In the genomic region with DNA sequence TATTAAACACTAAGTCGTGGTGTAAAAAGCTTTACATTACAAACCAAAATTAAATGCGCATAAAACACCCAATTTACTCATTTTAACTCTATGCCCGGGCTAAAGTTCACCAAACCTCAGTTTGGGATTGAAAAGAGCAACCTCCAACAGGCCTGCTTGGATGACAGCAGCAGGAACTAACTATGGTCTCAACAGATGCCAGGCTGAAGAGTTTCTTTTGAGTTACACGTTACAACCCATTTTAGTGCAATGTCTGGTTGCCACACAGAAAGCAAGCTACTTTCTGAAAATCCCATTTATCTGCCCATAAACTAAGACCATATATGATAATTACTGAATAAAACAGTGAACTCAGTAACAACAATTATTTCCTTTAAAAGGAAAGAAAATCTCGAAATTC, we compare ENCODE assay signal across 7 cellular contexts. TPM values are rescaled to one million over a fixed set of nuclear protein-coding genes. Genes with fewer than 3 reads are reported as not detected.
DNase-seq lines count a peak whose midpoint lies in the region; ATAC-seq and TF ChIP-seq lines count a peak whose summit lies in the region.

No MANE protein-coding gene starts in this region.

- H3K27me3 ChIP-seq in skeletal muscle satellite cell (ENCODE audit: control insufficient read depth, insufficient read depth, low read length), result peaks cover 14% of the 10 kb centered on the region

- H3K4me3 ChIP-seq in HEK293 (ENCODE audit: low read depth, low read length) (peak overlapping the region; percentile 72; the same call in 1 of the 2 replicates), SK-N-MC (peak overlapping the region; percentile 81), skeletal muscle satellite cell (ENCODE audit: low read length) (peak overlapping the region; percentile 73)

- H3K4me1 Mint-ChIP-seq in glutamatergic neuron (ENCODE audit: low read depth, unreplicated experiment), result peaks cover 39% of the 10 kb centered on the region

- TF ChIP-seq CTCF in HEK293 (tag by site-specific recombination; IDR thresholded peaks at IDR 0.05) (no peak), glutamatergic neuron (IDR thresholded peaks at IDR 0.05; ENCODE audit: partially characterized antibody, unreplicated experiment) (no peak)

- no peak for ATAC-seq in HG03039 (IDR thresholded peaks at IDR 0.05; ENCODE audit: unreplicated experiment)
- ATAC-seq in GM21526 (IDR thresholded peaks at IDR 0.05; ENCODE audit: low FRiP score, unreplicated experiment), result no peak

- peaks cover 8% of the 10 kb centered on the region for H3K27me3 Mint-ChIP-seq in glutamatergic neuron (ENCODE audit: unreplicated experiment)

- H3K9me3 ChIP-seq in HEK293 (ENCODE audit: control insufficient read depth, insufficient read depth, low read depth, low read length), result no peaks in the 10 kb centered on the region
- no peaks in the 10 kb centered on the region for H3K9me3 ChIP-seq in SK-N-MC (ENCODE audit: low read depth, low read length)
- no peaks in the 10 kb centered on the region for H3K9me3 ChIP-seq in skeletal muscle satellite cell (replicated peaks; ENCODE audit: low read length)

- H3K4me2 ChIP-seq in skeletal muscle satellite cell (ENCODE audit: low read length), result peak overlapping the region; percentile 96

- H3K4me3 Mint-ChIP-seq in glutamatergic neuron (ENCODE audit: unreplicated experiment), result peak overlapping the region; percentile 88

- no peaks in the 10 kb centered on the region for H3K36me3 Mint-ChIP-seq in glutamatergic neuron (ENCODE audit: unreplicated experiment)

- peaks cover 17% of the 10 kb centered on the region for H3K9me3 Mint-ChIP-seq in glutamatergic neuron (ENCODE audit: unreplicated experiment)

- no peak for DNase-seq in SK-N-MC (ENCODE audit: low read depth, low spot score)
- DNase-seq in glutamatergic neuron, result no peak
- no peak for DNase-seq in cerebellar nuclear complex (lab: John Stamatoyannopoulos, UW)

- H3K9ac ChIP-seq in SK-N-MC (ENCODE audit: insufficient read length), result peak overlapping the region; percentile 37
- peak overlapping the region; percentile 74 for H3K9ac ChIP-seq in skeletal muscle satellite cell (ENCODE audit: low read depth, low read length)

- peaks cover 14% of the 10 kb centered on the region for H3K4me1 ChIP-seq in HEK293 (ENCODE audit: control insufficient read depth, insufficient read depth, low read length)
- peaks cover 3% of the 10 kb centered on the region for H3K4me1 ChIP-seq in skeletal muscle satellite cell (ENCODE audit: control insufficient read depth, insufficient read depth, low read length)

- CTCF ChIA-PET in HEK293 (lab: Yijun Ruan, JAX), result interaction anchor here (0.6 to 1.6 kb wide), 2 partner anchors 21 to 485 kb away, joined by 3 to 4 read pairs; no protein-coding TSS in a partner anchor

- H3K27ac ChIP-seq in HEK293 (ENCODE audit: extremely low read depth, low read depth, low read length) (no peak overlapping the region; the same call in 1 of the 2 replicates), SK-N-MC (peak overlapping the region; percentile 89)

- H3K36me3 ChIP-seq in HEK293 (ENCODE audit: control insufficient read depth in 2 of 2, insufficient read depth in 1 of 2, low read length in 2 of 2) (peaks cover 0 to 3% of the 10 kb centered on the region in 2 experiments; a peak in 1 of 3 replicates), SK-N-MC (ENCODE audit: insufficient read depth, low read length) (no peaks in the 10 kb centered on the region), skeletal muscle satellite cell (ENCODE audit: insufficient read depth, low read length) (no peaks in the 10 kb centered on the region)

- POLR2A ChIA-PET in HEK293 (lab: Yijun Ruan, JAX), result no interaction called here

- peak overlapping the region; percentile 96 for H3K27ac Mint-ChIP-seq in glutamatergic neuron (ENCODE audit: unreplicated experiment)

TF ChIP-seq in HEK293, 187 proteins besides CTCF, POLR2A, EP300 and RAD21:
- no peak for TF ChIP-seq ZNF677 (tag by site-specific recombination; IDR thresholded peaks at IDR 0.05)
- TF ChIP-seq IKZF3 (tag by site-specific recombination; IDR thresholded peaks at IDR 0.05), result no peak
- TF ChIP-seq PRDM1 (tag by site-specific recombination; IDR thresholded peaks at IDR 0.05), result no peak
- no peak for TF ChIP-seq ZNF391 (tag by site-specific recombination; IDR thresholded peaks at IDR 0.05; ENCODE audit: borderline replicate concordance, low read depth)
- TF ChIP-seq, protein P1, sequence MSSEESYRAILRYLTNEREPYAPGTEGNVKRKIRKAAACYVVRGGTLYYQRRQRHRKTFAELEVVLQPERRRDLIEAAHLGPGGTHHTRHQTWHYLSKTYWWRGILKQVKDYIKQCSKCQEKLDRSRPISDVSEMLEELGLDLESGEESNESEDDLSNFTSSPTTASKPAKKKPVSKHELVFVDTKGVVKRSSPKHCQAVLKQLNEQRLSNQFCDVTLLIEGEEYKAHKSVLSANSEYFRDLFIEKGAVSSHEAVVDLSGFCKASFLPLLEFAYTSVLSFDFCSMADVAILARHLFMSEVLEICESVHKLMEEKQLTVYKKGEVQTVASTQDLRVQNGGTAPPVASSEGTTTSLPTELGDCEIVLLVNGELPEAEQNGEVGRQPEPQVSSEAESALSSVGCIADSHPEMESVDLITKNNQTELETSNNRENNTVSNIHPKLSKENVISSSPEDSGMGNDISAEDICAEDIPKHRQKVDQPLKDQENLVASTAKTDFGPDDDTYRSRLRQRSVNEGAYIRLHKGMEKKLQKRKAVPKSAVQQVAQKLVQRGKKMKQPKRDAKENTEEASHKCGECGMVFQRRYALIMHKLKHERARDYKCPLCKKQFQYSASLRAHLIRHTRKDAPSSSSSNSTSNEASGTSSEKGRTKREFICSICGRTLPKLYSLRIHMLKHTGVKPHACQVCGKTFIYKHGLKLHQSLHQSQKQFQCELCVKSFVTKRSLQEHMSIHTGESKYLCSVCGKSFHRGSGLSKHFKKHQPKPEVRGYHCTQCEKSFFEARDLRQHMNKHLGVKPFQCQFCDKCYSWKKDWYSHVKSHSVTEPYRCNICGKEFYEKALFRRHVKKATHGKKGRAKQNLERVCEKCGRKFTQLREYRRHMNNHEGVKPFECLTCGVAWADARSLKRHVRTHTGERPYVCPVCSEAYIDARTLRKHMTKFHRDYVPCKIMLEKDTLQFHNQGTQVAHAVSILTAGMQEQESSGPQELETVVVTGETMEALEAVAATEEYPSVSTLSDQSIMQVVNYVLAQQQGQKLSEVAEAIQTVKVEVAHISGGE (tag by site-specific recombination; conservative IDR thresholded peaks at IDR 0.05; ENCODE audit: low read depth), result no peak

RNA-seq across cellular contexts. Expression of a gene that starts 2.2 kb away (rescaled TPM):
- 80.5 TPM for total RNA-seq in glutamatergic neuron (ENCODE audit: unreplicated experiment)
- total RNA-seq in skeletal muscle satellite cell (2012; rRNA removed), result 4.1 and 4.4 TPM in 2 replicates
